Comparison of ENCODE assay signal across 9 cellular contexts in the genomic region with DNA sequence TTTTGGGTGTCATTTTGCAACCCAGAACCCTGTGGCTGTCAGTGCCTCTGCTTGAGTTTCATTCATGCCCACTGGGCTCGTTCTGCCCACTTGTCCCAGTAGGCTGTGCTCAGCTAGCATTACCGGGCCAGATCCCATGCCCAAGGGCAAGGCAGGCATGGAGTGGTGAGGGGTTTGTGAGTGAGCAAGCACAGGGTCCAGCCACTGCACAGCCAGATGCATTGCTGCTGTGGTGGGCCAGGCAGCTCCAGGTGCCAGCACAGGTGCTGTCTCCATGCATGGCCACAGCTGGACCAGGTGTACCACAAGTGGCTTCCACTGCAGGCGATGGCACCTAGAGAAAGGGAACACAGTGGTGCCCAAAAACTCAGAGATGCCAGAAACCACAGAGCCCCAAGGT.
"Had no signal": no experiment of that assay in that cellular context is flagged by ENCODE, and none has a peak within 500 bp of the region (broad histone marks: within the 10 kb centered on the region; RNA-seq: fewer than 3 reads in every experiment).

No MANE protein-coding gene starts in this region.

- H2AFZ ChIP-seq: GM23248, GM23338 had no signal

- H3K4me1 ChIP-seq: HAP-1 had no signal

- H3K27ac ChIP-seq: GM23248 had no signal

- H3K36me3 ChIP-seq: HAP-1 had no signal

- H3K4me3 ChIP-seq: GM23248, GM23338, HAP-1 had no signal

- H3K4me3 Mint-ChIP-seq: GM23338, H9, HFFc6 had no signal

- H3K27ac Mint-ChIP-seq: GM23338, HFFc6 had no signal

- H3K4me2 ChIP-seq: GM23338 had no signal

- DNase-seq: GM23248, GOT3, H7, H9, HCEC 1CT, HFFc6 had no signal

- ATAC-seq: GM23338, HCT116 had no signal

- H3K9ac ChIP-seq: GM23248 had no signal

- H3K4me1 Mint-ChIP-seq: GM23338, H9 had no signal

- H3K9me3 ChIP-seq: HAP-1 had no signal
